Comparison of ENCODE assay signal across 14 cellular contexts in genomic region chr4:15402146-15402545, GRCh38. TPM values are rescaled to one million over a fixed set of nuclear protein-coding genes. Genes with fewer than 3 reads are reported as not detected.
DNase-seq lines count a peak whose midpoint lies in the region; ATAC-seq and TF ChIP-seq lines count a peak whose summit lies in the region.
"Had no signal": no experiment of that assay in that cellular context is flagged by ENCODE, and none has a peak within 500 bp of the region (broad histone marks: within the 10 kb centered on the region; RNA-seq: fewer than 3 reads in every experiment).

No MANE protein-coding gene starts in this region.

- no peaks in the 10 kb centered on the region for H3K36me3 Mint-ChIP-seq in activated naive CD4-positive, alpha-beta T cell treated with anti-CD3 and anti-CD28 coated beads, Interleukin-2, amount 50 U/mL, for 72 hours

- no peaks in the 10 kb centered on the region for H3K36me3 ChIP-seq in ascending aorta
- H3K36me3 ChIP-seq in lower lobe of right lung: no peaks in the 10 kb centered on the region
- no peaks in the 10 kb centered on the region for H3K36me3 ChIP-seq in uterus
- H3K36me3 ChIP-seq: right atrium auricular region had no signal

- H3K4me1 ChIP-seq in ascending aorta (peaks cover 15 to 75% of the 10 kb centered on the region in 2 donors), lower lobe of right lung (peaks cover 27% of the 10 kb centered on the region), uterus (peaks cover 7 to 9% of the 10 kb centered on the region in 2 donors)

- no peak for DNase-seq in activated naive CD4-positive, alpha-beta T cell treated with anti-CD3 and anti-CD28 coated beads, Interleukin-2, amount 50 U/mL, for 72 hours (ENCODE audit: low spot score in 2 of 2)
- no peak for DNase-seq in activated naive CD4-positive, alpha-beta T cell (lab: John Stamatoyannopoulos, UW)
- no peak for DNase-seq in ascending aorta (ENCODE audit: low spot score in 2 of 2)
- no peak for DNase-seq in lower lobe of right lung
- DNase-seq in uterus: no peak
- no peak for DNase-seq in iPS-NIHi7 (ENCODE audit: extremely low spot score)
- DNase-seq in NCI-H1048 (lab: John Stamatoyannopoulos, UW): no peak
- DNase-seq: activated gamma-delta T cell treated with Interleukin-2 at 50 U/mL for 16 hours, endodermal cell, NCI-H187 treated with DMSO at 0.1 percent for 48 hours had no signal

- no peak for TF ChIP-seq CTCF in ascending aorta (IDR thresholded peaks at IDR 0.05)
- no peak for TF ChIP-seq CTCF in lower lobe of right lung (IDR thresholded peaks at IDR 0.05)
- no peak for TF ChIP-seq CTCF in uterus (IDR thresholded peaks at IDR 0.05)

- H3K9me3 Mint-ChIP-seq in activated naive CD4-positive, alpha-beta T cell treated with anti-CD3 and anti-CD28 coated beads, Interleukin-2, amount 50 U/mL, for 72 hours: no peaks in the 10 kb centered on the region
- H3K9me3 Mint-ChIP-seq: endodermal cell had no signal

- H3K27ac ChIP-seq in ascending aorta: peak overlapping the region; percentile 82 to 90
- H3K27ac ChIP-seq in lower lobe of right lung: peak overlapping the region; percentile 66
- peak overlapping the region; percentile 64 to 69 for H3K27ac ChIP-seq in uterus

- peak overlapping the region; percentile 78 to 80 for H3K27ac Mint-ChIP-seq in activated naive CD4-positive, alpha-beta T cell treated with anti-CD3 and anti-CD28 coated beads, Interleukin-2, amount 50 U/mL, for 72 hours
- H3K27ac Mint-ChIP-seq: endodermal cell had no signal

- no peaks in the 10 kb centered on the region for H3K9me3 ChIP-seq in ascending aorta
- no peaks in the 10 kb centered on the region for H3K9me3 ChIP-seq in lower lobe of right lung
- H3K9me3 ChIP-seq in uterus: no peaks in the 10 kb centered on the region
- H3K9me3 ChIP-seq: right atrium auricular region had no signal

- ATAC-seq in activated naive CD4-positive, alpha-beta T cell treated with anti-CD3 and anti-CD28 coated beads, Interleukin-2, amount 50 U/mL, for 72 hours: peak in 1 of 2 donors; percentile 17
- ATAC-seq in lower lobe of right lung (peak; percentile 57 to 58), HG03442 (IDR thresholded peaks at IDR 0.05; ENCODE audit: unreplicated experiment) (no peak)
- ATAC-seq: Panc1 had no signal

- TF ChIP-seq POLR2A in uterus (IDR thresholded peaks at IDR 0.05): no peak

- H3K4me3 ChIP-seq in ascending aorta (peak overlapping the region; percentile 15 to 19), lower lobe of right lung (no peak overlapping the region), uterus (no peak overlapping the region)
- H3K4me3 ChIP-seq: right atrium auricular region had no signal

- H3K27me3 ChIP-seq in ascending aorta (no peaks in the 10 kb centered on the region), lower lobe of right lung (ENCODE audit: low read depth) (no peaks in the 10 kb centered on the region), uterus (no peaks in the 10 kb centered on the region)
- H3K27me3 ChIP-seq: right atrium auricular region had no signal

- intact Hi-C loops in ascending aorta (cut with DNase I) (loop anchor here (1.0 to 5.0 kb wide), 5 partner anchors 17 to 400 kb away; partner anchors contain the start of genes C1QTNF7 and CPEB2), lower lobe of right lung (cut with DNase I) (no loop called here), uterus (cut with DNase I; ENCODE audit: low total_unique reads) (no loop called here)

RNA-seq across cellular contexts. Expression of gene C1QTNF7, which starts 25.7 kb away (rescaled TPM):
- total RNA-seq in activated naive CD4-positive, alpha-beta T cell treated with anti-CD3 and anti-CD28 coated beads, Interleukin-2, amount 50 U/mL, for 72 hours: not detected
- total RNA-seq in ascending aorta (23.2 TPM), lower lobe of right lung (10.7 TPM), uterus (10 to 100 TPM in 3 of 4 donors, 1 to 10 TPM in 1; 6.1 to 31.5 (median 12.9) TPM)
- total RNA-seq: endodermal cell, kidney epithelial cell had no signal

Comparison
In these comparisons a context has a peak if more than half of its experiments do, and no peak if none do; other contexts are left out.
1. H3K4me3 ChIP-seq: peak in ascending aorta (2 of 2); none in lower lobe of right lung (single experiment) and uterus (0 of 2).
2. RNA of gene C1QTNF7, which starts 25.7 kb away (total RNA-seq): 23.2 TPM in ascending aorta (single experiment), 6.1 to 31.5 TPM in uterus and 10.7 TPM in lower lobe of right lung (single experiment); not detected in activated naive CD4-positive, alpha-beta T cell treated with anti-CD3 and anti-CD28 coated beads, Interleukin-2, amount 50 U/mL, for 72 hours; every median in the first group is over 4 times any median in the second.
3. Peak in every context shown above with its lines, with median percentiles within 50 percentile points of each other: H3K27ac ChIP-seq.